8 cellular contexts compared by ENCODE assay signal in the genomic region with DNA sequence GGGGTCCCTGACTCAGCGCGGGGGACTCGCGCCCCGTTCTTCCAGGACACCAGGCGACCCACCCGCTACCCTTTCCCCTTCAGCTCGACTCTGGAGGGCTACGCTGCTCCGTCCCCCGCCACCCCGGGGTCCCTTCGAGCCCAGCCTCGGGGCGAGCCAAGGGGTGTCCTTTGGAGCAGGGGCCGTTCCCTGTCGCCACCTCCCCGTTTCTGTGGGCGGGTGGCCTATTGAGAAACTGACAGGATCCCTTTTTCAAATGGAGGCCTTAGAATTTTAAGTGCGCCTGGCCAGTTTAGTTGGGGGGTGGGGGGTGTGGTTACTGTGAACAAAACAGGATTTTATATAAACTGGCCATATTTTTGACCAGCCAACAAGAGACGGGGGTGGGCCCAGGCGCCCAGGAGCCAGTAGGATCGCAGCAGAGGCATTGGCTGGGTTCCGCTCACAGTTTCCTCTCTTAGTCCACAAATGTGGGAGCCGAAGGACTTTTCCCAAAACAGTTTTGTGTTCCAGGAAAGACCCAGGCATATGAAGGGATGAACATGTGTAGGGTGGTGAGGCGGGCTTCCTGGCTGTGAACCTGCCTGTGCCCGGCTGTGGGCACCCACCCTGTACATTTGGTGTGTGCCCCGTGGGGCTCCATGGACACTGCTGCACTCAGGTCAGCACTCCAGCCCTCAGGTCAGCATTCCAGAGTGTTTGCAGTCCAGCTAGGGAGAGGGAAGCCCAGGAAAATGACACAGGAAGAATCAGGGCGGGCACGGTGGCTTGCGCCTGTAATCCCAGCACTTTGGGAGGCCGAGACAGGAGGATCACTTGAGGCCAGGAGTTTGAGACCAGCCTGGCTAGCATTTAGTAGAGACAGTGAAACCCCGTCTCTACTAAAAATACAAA. TPM values are rescaled to one million over a fixed set of nuclear protein-coding genes. Genes with fewer than 3 reads are reported as not detected.
DNase-seq lines count a peak whose midpoint lies in the region; ATAC-seq and TF ChIP-seq lines count a peak whose summit lies in the region.

No MANE protein-coding gene starts in this region.

- no peak for TF ChIP-seq CTCF in Panc1 (IDR thresholded peaks at IDR 0.05)

- no peaks in the 10 kb centered on the region for H3K27me3 ChIP-seq in Panc1 (ENCODE audit: control insufficient read depth, insufficient read depth, low read length)
- peaks cover 2 to 8% of the 10 kb centered on the region in 2 donors for H3K27me3 ChIP-seq in mucosa of rectum (ENCODE audit: control insufficient read depth in 2 of 2, insufficient read depth in 2 of 2, low read length in 2 of 2)

- CTCF ChIA-PET in Panc1 (lab: Charles Lee): no interaction called here

- WGBS in urinary bladder: 15% methylated on average over 33 of the region's 33 CpGs

- H3K4me1 ChIP-seq in Panc1 (ENCODE audit: control insufficient read depth, insufficient read depth, low read length) (peaks cover 25% of the 10 kb centered on the region), mucosa of rectum (ENCODE audit: control insufficient read depth in 2 of 2, insufficient read depth in 2 of 2, low read length in 2 of 2) (peaks cover 9 to 15% of the 10 kb centered on the region in 2 donors), urinary bladder (ENCODE audit: insufficient read depth) (no peaks in the 10 kb centered on the region)

- peak overlapping the region; percentile 69; the same call in 1 of the 2 replicates for H3K27ac ChIP-seq in Panc1 (ENCODE audit: low read length)
- peak overlapping the region; percentile 86 for H3K27ac ChIP-seq in mucosa of rectum (ENCODE audit: low read depth in 2 of 2, low read length in 2 of 2)
- peak overlapping the region; percentile 95 for H3K27ac ChIP-seq in urinary bladder (ENCODE audit: low read depth)

- in situ Hi-C loops in Panc1 (cut with HindIII; ENCODE audit: low pct_unique_long_range_greater_than_20kb, low sequenced_read_pairs): no loop called here

- DNase-seq in ELF-1 (ENCODE audit: low read depth, low spot score) (peak; percentile 44), Panc1 (ENCODE audit: low read depth, low spot score) (no peak), epidermal melanocyte (ENCODE audit: insufficient read length, low spot score) (peak; percentile 81), germinal center (ENCODE audit: low spot score) (no peak)

- peak overlapping the region; percentile 35 to 52 for H3K9ac ChIP-seq in mucosa of rectum (ENCODE audit: low read depth in 1 of 2, low read length in 2 of 2)

- no TSS peak for BruUV-seq in Panc1 (replicated peaks; lab: Mats Ljungman, UMichigan)

- H3K36me3 ChIP-seq in Panc1 (ENCODE audit: control insufficient read depth, insufficient read depth, low read length) (no peaks in the 10 kb centered on the region), mucosa of rectum (ENCODE audit: control insufficient read depth in 2 of 2, insufficient read depth in 2 of 2, low read length in 2 of 2) (no peaks in the 10 kb centered on the region), urinary bladder (ENCODE audit: insufficient read depth) (no peaks in the 10 kb centered on the region)

- intact Hi-C loops in Panc1 (cut with micrococcal nuclease; ENCODE audit: unreplicated experiment): no loop called here

- peak overlapping the region; percentile 42 to 43 for H3K4me3 ChIP-seq in Panc1 (ENCODE audit: low read depth in 2 of 2, low read length in 2 of 2)
- H3K4me3 ChIP-seq in mucosa of rectum (ENCODE audit: low read length in 2 of 2): peak overlapping the region; percentile 45 to 50
- H3K4me3 ChIP-seq in urinary bladder (ENCODE audit: low read depth, low read length): peak overlapping the region; percentile 88

- POLR2A ChIA-PET in Panc1 (lab: Charles Lee): no interaction called here

- ATAC-seq in Panc1 (peak; percentile 37), HG02970 (IDR thresholded peaks at IDR 0.05; ENCODE audit: low FRiP score, unreplicated experiment) (no peak), HG03095 (IDR thresholded peaks at IDR 0.05; ENCODE audit: unreplicated experiment) (no peak)

- no peaks in the 10 kb centered on the region for H3K9me3 ChIP-seq in Panc1 (ENCODE audit: control insufficient read depth, insufficient read depth, low read depth, low read length)
- no peaks in the 10 kb centered on the region for H3K9me3 ChIP-seq in mucosa of rectum (ENCODE audit: control insufficient read depth in 2 of 2, low read length in 2 of 2)

RNA-seq across cellular contexts. Expression of a gene that starts 0.7 kb away (rescaled TPM):
- total RNA-seq in Panc1 (2021; ENCODE audit: unreplicated experiment): 62.4 TPM
- polyA plus RNA-seq in Panc1 (2012; ENCODE audit: insufficient read length): 50.2 TPM
- total RNA-seq in urinary bladder: 116 TPM
- 395 TPM for polyA plus RNA-seq in urinary bladder

RNA-seq across cellular contexts. Expression of a gene that starts 22.9 kb away (rescaled TPM):
- total RNA-seq in Panc1 (2021; ENCODE audit: unreplicated experiment) (0.87 TPM), urinary bladder (4.8 TPM)
- polyA plus RNA-seq in Panc1 (2012; ENCODE audit: insufficient read length): not detected
- polyA plus RNA-seq in urinary bladder: 0.28 TPM

RNA-seq across cellular contexts. Expression of a gene that starts 53.8 kb away (rescaled TPM):
- 361 TPM for total RNA-seq in Panc1 (2021; ENCODE audit: unreplicated experiment)
- 472 TPM for polyA plus RNA-seq in Panc1 (2012; ENCODE audit: insufficient read length)
- 103 TPM for total RNA-seq in urinary bladder
- 219 TPM for polyA plus RNA-seq in urinary bladder

Comparison
In these comparisons a context has a peak if more than half of its experiments do, and no peak if none do; other contexts are left out.
1. DNase-seq: peak in ELF-1 (single experiment) and epidermal melanocyte (single experiment); none in Panc1 (single experiment) and germinal center (single experiment).
2. Peak in every context shown above with its lines, with median percentiles within 50 percentile points of each other: H3K27ac ChIP-seq and H3K4me3 ChIP-seq.